14 cellular contexts compared by ENCODE assay signal in the genomic region with DNA sequence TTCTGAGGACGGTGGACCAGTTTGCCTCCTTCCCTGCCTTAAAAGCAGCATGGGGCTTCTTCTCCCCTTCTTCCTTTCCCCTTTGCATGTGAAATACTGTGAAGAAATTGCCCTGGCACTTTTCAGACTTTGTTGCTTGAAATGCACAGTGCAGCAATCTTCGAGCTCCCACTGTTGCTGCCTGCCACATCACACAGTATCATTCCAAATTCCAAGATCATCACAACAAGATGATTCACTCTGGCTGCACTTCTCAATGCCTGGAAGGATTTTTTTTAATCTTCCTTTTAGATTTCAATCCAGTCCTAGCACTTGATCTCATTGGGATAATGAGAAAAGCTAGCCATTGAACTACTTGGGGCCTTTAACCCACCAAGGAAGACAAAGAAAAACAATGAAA.
DNase-seq lines count a peak whose midpoint lies in the region; ATAC-seq, FAIRE-seq and TF ChIP-seq lines count a peak whose summit lies in the region.
"Had no signal": no experiment of that assay in that cellular context is flagged by ENCODE, and none has a peak within 500 bp of the region (broad histone marks: within the 10 kb centered on the region; RNA-seq: fewer than 3 reads in every experiment).

No MANE protein-coding gene starts in this region.

- peak overlapping the region; percentile 67 for H2AFZ ChIP-seq in GM23248

- H3F3A ChIP-seq in GM23248 (ENCODE audit: insufficient read depth), result peaks cover 41% of the 10 kb centered on the region

- ATAC-seq in GM19351 (IDR thresholded peaks at IDR 0.05; ENCODE audit: unreplicated experiment), result no peak
- ATAC-seq in HG02763 (IDR thresholded peaks at IDR 0.05; ENCODE audit: unreplicated experiment), result no peak

- H3K27ac ChIP-seq in GM23248 (peak overlapping the region; percentile 95), skeletal muscle tissue (ENCODE audit: low read depth, low read length) (peak overlapping the region; percentile 9), kidney (ENCODE audit: low read depth in 2 of 2, low read length in 2 of 2) (no peak overlapping the region)
- H3K27ac ChIP-seq: SK-N-MC had no signal

- H3K9me3 ChIP-seq in GM23248 (ENCODE audit: low read depth) (no peaks in the 10 kb centered on the region), skeletal muscle tissue (ENCODE audit: control insufficient read depth in 3 of 3, low read length in 3 of 3) (no peaks in the 10 kb centered on the region), kidney (ENCODE audit: control insufficient read depth in 1 of 2, low read length in 2 of 2) (no peaks in the 10 kb centered on the region)

- peak overlapping the region; percentile 43 for H3K4me3 ChIP-seq in GM23248
- H3K4me3 ChIP-seq in astrocyte of the cerebellum (ENCODE audit: low read depth, low read length), result no peak overlapping the region
- no peak overlapping the region for H3K4me3 ChIP-seq in skeletal muscle tissue (ENCODE audit: low read length in 3 of 3)
- H3K4me3 ChIP-seq in kidney (ENCODE audit: low read length in 2 of 2), result no peak overlapping the region
- H3K4me3 ChIP-seq: SK-N-MC had no signal

- no peak for FAIRE-seq in kidney (lab: Jason Lieb, UNC)

- H3K4me1 ChIP-seq in GM23248 (ENCODE audit: insufficient read depth), result peaks cover 51% of the 10 kb centered on the region
- peaks cover 0 to 3% (median 0%) of the 10 kb centered on the region in 3 donors for H3K4me1 ChIP-seq in skeletal muscle tissue (ENCODE audit: control insufficient read depth in 3 of 3, insufficient read depth in 3 of 3, low read length in 3 of 3)
- no peaks in the 10 kb centered on the region for H3K4me1 ChIP-seq in kidney (ENCODE audit: control insufficient read depth in 1 of 2, insufficient read depth in 1 of 2, low read depth in 1 of 2, low read length in 2 of 2)

- TF ChIP-seq CTCF in astrocyte of the cerebellum (IDR thresholded peaks at IDR 0.05; ENCODE audit: low read depth, low read length, missing control alignments) (no peak), kidney (IDR thresholded peaks at IDR 0.05; ENCODE audit: borderline replicate concordance, extremely low read depth, insufficient read depth) (no peak)

- intact Hi-C loops in kidney (cut with DNase I), result no loop called here

- H3K27me3 ChIP-seq in GM23248 (replicated peaks; ENCODE audit: insufficient read depth), result no peaks in the 10 kb centered on the region
- H3K27me3 ChIP-seq in skeletal muscle tissue (ENCODE audit: control insufficient read depth in 3 of 3, insufficient read depth in 3 of 3, low read length in 3 of 3), result no peaks in the 10 kb centered on the region

- H3K79me2 ChIP-seq in GM23248 (ENCODE audit: insufficient read depth), result no peaks in the 10 kb centered on the region

- H3K4me2 ChIP-seq in GM23248 (ENCODE audit: unreplicated experiment), result peak overlapping the region; percentile 79

- 0 to 2% methylated on average over 2 of the region's 2 CpGs for WGBS in GM23248 (ENCODE audit: low coverage in 1 of 2, low lambda C conversion rate in 2 of 2, missing lambda C conversion rate in 2 of 2), 2 experiments

- no peaks in the 10 kb centered on the region for H4K20me1 ChIP-seq in GM23248 (ENCODE audit: insufficient read depth)

- no peaks in the 10 kb centered on the region for H3K9me2 ChIP-seq in GM23248 (ENCODE audit: insufficient read depth)

- peak overlapping the region; percentile 84 for H3K9ac ChIP-seq in GM23248
- H3K9ac ChIP-seq in skeletal muscle tissue (ENCODE audit: low read depth in 1 of 3, low read length in 3 of 3), result no peak overlapping the region
- H3K9ac ChIP-seq in kidney (ENCODE audit: low read length in 2 of 2), result no peak overlapping the region

- in situ Hi-C loops in GM23248 (cut with MboI) (no loop called here), astrocyte of the cerebellum (cut with HindIII; ENCODE audit: low sequenced_read_pairs) (no loop called here)

- DNase-seq in GM23248 (peak; percentile 93), astrocyte of the cerebellum (ENCODE audit: low read depth) (peak; percentile 51), globus pallidus (ENCODE audit: low spot score) (peak; percentile 16), kidney (no peak), DMS 273 treated with DMSO at 0.1 percent for 48 hours (lab: John Stamatoyannopoulos, UW) (no peak)
- DNase-seq: activated CD4-positive, alpha-beta T cell treated with anti-CD3 and anti-CD28 coated beads, Interleukin-2, amount 50 U/mL, for 48 hours; activated naive CD8-positive, alpha-beta T cell treated with anti-CD3 and anti-CD28 coated beads, Interleukin-2, amount 10 ng/mL, durations not matched to agents 7 days and 5 days; glutamatergic neuron; NCI-H2171 treated with DMSO at 0.1 percent for 48 hours; stimulated activated CD4-positive, alpha-beta T cell treated with anti-CD3 and anti-CD28 coated beads, Interleukin-4, amount 100 ng/mL, for 24 hours had no signal

- H3K36me3 ChIP-seq in GM23248 (ENCODE audit: low read depth), result peaks cover 10% of the 10 kb centered on the region
- peaks cover 28 to 62% (median 47%) of the 10 kb centered on the region in 3 donors for H3K36me3 ChIP-seq in skeletal muscle tissue (ENCODE audit: control insufficient read depth in 3 of 3, insufficient read depth in 3 of 3, low read length in 3 of 3)
- peaks cover 29 to 34% of the 10 kb centered on the region in 2 donors for H3K36me3 ChIP-seq in kidney (ENCODE audit: control insufficient read depth in 1 of 2, insufficient read depth in 2 of 2, low read length in 2 of 2)

Comparison
In these comparisons a context has a peak if more than half of its experiments do, and no peak if none do; other contexts are left out.
1. DNase-seq: peak in GM23248 (single experiment), astrocyte of the cerebellum (single experiment) and globus pallidus (single experiment); none in kidney (single experiment) and DMS 273 treated with DMSO at 0.1 percent for 48 hours (single experiment).
2. H3K27ac ChIP-seq: peak in GM23248 (single experiment) and skeletal muscle tissue (single experiment); none in kidney (0 of 2).